In the genomic region with DNA sequence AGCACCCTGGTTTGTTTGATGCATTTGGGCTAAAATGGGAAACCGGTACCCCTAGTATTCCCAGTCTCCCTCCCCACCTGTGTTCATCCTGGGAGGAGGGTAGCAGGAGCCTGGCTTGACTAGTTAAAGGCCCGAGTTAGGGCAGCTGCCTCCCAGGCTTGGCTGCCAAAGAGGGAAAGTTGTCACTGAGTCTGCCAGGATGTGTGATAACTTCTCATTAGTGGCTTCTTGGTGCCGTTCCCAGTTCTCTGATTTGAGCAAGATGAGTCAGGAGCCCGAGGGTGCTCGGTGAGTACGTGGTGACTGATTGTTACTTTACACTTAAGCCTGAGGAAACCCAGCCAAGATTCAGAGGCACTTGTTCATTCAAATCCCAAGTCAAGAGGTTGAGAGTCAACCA, we compare ENCODE assay signal across 9 cellular contexts. TPM values are rescaled to one million over a fixed set of nuclear protein-coding genes. Genes with fewer than 3 reads are reported as not detected.
A peak's percentile ranks its signal among the peaks of the same experiment; 100 is the strongest.
DNase-seq lines count a peak whose midpoint lies in the region; ATAC-seq and TF ChIP-seq lines count a peak whose summit lies in the region.
"Had no signal": no experiment of that assay in that cellular context is flagged by ENCODE, and none has a peak within 500 bp of the region (broad histone marks: within the 10 kb centered on the region; RNA-seq: fewer than 3 reads in every experiment).

No MANE protein-coding gene starts in this region.

- peak; percentile 84 for ATAC-seq in sciatic nerve
- ATAC-seq in effector memory CD8-positive, alpha-beta T cell (replicated peaks), result no peak
- no peak for ATAC-seq in HG03469 (IDR thresholded peaks at IDR 0.05; ENCODE audit: unreplicated experiment)
- ATAC-seq in activated CD4-positive, CD25-positive, alpha-beta regulatory T cell treated with anti-CD3 and anti-CD28 coated beads, Interleukin-2, amount 50 U/mL, for 24 hours, result no peak

- H3K4me3 Mint-ChIP-seq in effector memory CD8-positive, alpha-beta T cell, result no peak overlapping the region

- no peaks in the 10 kb centered on the region for H3K4me1 Mint-ChIP-seq in effector memory CD8-positive, alpha-beta T cell (ENCODE audit: low read depth in 2 of 2)

- intact Hi-C loops in sciatic nerve (cut with DNase I), result no loop called here

- no peaks in the 10 kb centered on the region for H3K36me3 Mint-ChIP-seq in effector memory CD8-positive, alpha-beta T cell (ENCODE audit: insufficient read depth)

- H3K9me3 Mint-ChIP-seq in effector memory CD8-positive, alpha-beta T cell, result no peaks in the 10 kb centered on the region

- peaks cover 29 to 71% of the 10 kb centered on the region in 2 donors for H3K27me3 Mint-ChIP-seq in effector memory CD8-positive, alpha-beta T cell

- no peak overlapping the region for H3K4me3 ChIP-seq in fibroblast of villous mesenchyme (ENCODE audit: low read depth, low read length)

- no peak for TF ChIP-seq CTCF in fibroblast of villous mesenchyme (IDR thresholded peaks at IDR 0.05; ENCODE audit: insufficient read depth, low read depth, low read length)

- DNase-seq in EL (peak; percentile 98), RPMI8226 (peak; percentile 31), fibroblast of villous mesenchyme (ENCODE audit: low read depth) (peak; percentile 89), sciatic nerve (ENCODE audit: low spot score) (no peak), cerebellar cortex (ENCODE audit: low spot score) (no peak)
- no peak for DNase-seq in effector memory CD8-positive, alpha-beta T cell

- H3K27ac Mint-ChIP-seq in effector memory CD8-positive, alpha-beta T cell, result no peak overlapping the region

RNA-seq across cellular contexts. Expression of a gene that starts 2.5 kb away (rescaled TPM):
- total RNA-seq in fibroblast of villous mesenchyme, result not detected in 2 replicates
- total RNA-seq in sciatic nerve, result 0.67 TPM
- total RNA-seq: dermis microvascular lymphatic vessel endothelial cell had no signal

RNA-seq across cellular contexts. Expression of a gene that starts 16.3 kb away (rescaled TPM):
- not detected in 2 replicates for total RNA-seq in fibroblast of villous mesenchyme
- total RNA-seq in sciatic nerve, result 0.18 TPM
- total RNA-seq: dermis microvascular lymphatic vessel endothelial cell had no signal

RNA-seq across cellular contexts. Expression of a gene that starts 23.9 kb away (rescaled TPM):
- under 0.01 TPM in 1 of 2 replicates, not detected in the other for total RNA-seq in fibroblast of villous mesenchyme
- total RNA-seq in sciatic nerve, result not detected
- total RNA-seq: dermis microvascular lymphatic vessel endothelial cell had no signal

RNA-seq across cellular contexts. Expression of a gene that starts 25.0 kb away (rescaled TPM):
- total RNA-seq in fibroblast of villous mesenchyme (under 0.01 TPM in 2 replicates), sciatic nerve (not detected)
- total RNA-seq: dermis microvascular lymphatic vessel endothelial cell had no signal

RNA-seq across cellular contexts. Expression of a gene that starts 40.3 kb away (rescaled TPM):
- not detected in 2 replicates for total RNA-seq in fibroblast of villous mesenchyme
- total RNA-seq in sciatic nerve, result not detected
- total RNA-seq: dermis microvascular lymphatic vessel endothelial cell had no signal

Comparison
In these comparisons a context has a peak if more than half of its experiments do, and no peak if none do; other contexts are left out.
1. DNase-seq: peak in EL (single experiment), RPMI8226 (single experiment) and fibroblast of villous mesenchyme (single experiment); none in sciatic nerve (single experiment), effector memory CD8-positive, alpha-beta T cell (0 of 3) and cerebellar cortex (single experiment).